ENCODE assay signal across 8 cellular contexts in the genomic region with DNA sequence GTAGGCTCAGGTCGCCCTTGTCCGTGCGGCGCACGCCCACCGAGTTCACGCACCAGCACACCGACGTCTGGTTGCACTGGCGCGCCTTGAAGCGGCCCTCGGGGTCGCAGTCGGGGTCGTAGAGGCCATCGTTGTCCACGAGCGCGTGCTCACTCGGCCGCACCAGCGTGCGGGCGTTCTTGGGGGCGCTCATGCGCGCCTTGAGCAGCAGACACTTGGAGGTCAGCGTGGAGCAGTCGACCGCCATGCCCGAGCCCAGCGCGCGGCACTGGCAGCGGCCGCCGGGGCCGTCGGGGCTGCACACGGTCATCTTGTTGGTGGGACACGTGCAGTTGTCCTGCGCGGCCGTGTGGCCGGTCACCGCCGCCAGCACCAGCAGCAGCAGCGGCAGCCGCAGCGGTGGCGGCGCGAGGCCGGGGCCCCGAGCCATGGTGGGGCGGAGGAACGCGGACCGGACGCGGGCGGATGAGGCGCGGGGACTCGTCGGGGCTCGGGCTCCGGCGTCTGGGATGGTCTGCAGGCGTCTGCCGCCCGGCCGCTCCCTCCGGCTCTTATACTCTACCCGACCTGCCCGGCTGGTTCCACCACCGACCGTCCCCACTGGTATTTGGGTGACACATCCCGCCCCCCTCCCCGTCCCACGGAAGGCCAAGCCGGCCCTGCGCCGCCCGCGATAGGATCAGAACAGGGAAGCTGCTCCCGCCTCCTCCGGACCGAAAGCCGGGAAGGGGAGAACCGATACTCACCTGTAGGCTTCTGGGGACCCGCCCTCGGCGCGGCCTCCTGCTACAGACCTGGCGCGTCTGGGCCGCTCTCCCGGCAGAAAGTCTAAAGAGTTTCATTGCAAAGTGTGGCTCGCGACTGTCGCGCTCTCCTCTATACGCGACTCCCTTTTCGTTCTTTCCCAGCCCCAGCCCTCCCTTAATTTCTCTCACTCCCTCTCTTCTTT. TPM values are rescaled to one million over a fixed set of nuclear protein-coding genes. Genes with fewer than 3 reads are reported as not detected.
DNase-seq lines count a peak whose midpoint lies in the region; ATAC-seq lines count a peak whose summit lies in the region.

A gene with protein sequence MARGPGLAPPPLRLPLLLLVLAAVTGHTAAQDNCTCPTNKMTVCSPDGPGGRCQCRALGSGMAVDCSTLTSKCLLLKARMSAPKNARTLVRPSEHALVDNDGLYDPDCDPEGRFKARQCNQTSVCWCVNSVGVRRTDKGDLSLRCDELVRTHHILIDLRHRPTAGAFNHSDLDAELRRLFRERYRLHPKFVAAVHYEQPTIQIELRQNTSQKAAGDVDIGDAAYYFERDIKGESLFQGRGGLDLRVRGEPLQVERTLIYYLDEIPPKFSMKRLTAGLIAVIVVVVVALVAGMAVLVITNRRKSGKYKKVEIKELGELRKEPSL (minus strand): TSS at position 526 of the 949 bp plus-strand sequence. CDS start 96 bp downstream, at position 430.

- DNase-seq in H7 (peak; percentile 88), adipocyte (ENCODE audit: low read depth) (peak; percentile 34), iPS DF 6.9 (ENCODE audit: low read depth, low spot score) (no peak), skeletal muscle cell (ENCODE audit: low read depth) (no peak), GDM1 (lab: John Stamatoyannopoulos, UW) (no peak), C1 segment of cervical spinal cord (lab: John Stamatoyannopoulos, UW) (no peak)

- H3K27me3 ChIP-seq in H7 (ENCODE audit: control insufficient read depth, insufficient read depth, low read length) (peaks cover 34% of the 10 kb centered on the region), adipocyte (replicated peaks; ENCODE audit: control insufficient read depth, insufficient read depth, low read length) (peaks cover 16% of the 10 kb centered on the region), iPS DF 6.9 (ENCODE audit: control insufficient read depth, insufficient read depth, low read length) (peaks cover 15% of the 10 kb centered on the region; the same call in 1 of the 2 replicates)

- H3K9ac ChIP-seq in adipocyte (ENCODE audit: low read length), result peak within 1 kb of the TSS; percentile 10

- H3K36me3 ChIP-seq in H7 (replicated peaks; ENCODE audit: control insufficient read depth, insufficient read depth, low read length) (no peaks in the 10 kb centered on the region), adipocyte (ENCODE audit: control insufficient read depth, insufficient read depth, low read length, severe bottlenecking) (no peaks in the 10 kb centered on the region), iPS DF 6.9 (ENCODE audit: control insufficient read depth, insufficient read depth, low read length) (no peaks in the 10 kb centered on the region; the same call in 1 of the 2 replicates)

- no peak within 1 kb of the TSS for H3K27ac ChIP-seq in iPS DF 6.9 (ENCODE audit: low read length)

- H3K9me3 ChIP-seq in adipocyte (ENCODE audit: control insufficient read depth, low read length), result no peaks in the 10 kb centered on the region
- H3K9me3 ChIP-seq in iPS DF 6.9 (ENCODE audit: control insufficient read depth, insufficient read depth, low read length), result no peaks in the 10 kb centered on the region

- H3K4me3 ChIP-seq in H7 (ENCODE audit: insufficient read depth, low read depth, low read length), result peak within 1 kb of the TSS; percentile 42
- H3K4me3 ChIP-seq in adipocyte (ENCODE audit: low read length), result peak within 1 kb of the TSS; percentile 68
- H3K4me3 ChIP-seq in iPS DF 6.9 (ENCODE audit: low read length), result peak within 1 kb of the TSS; percentile 40; the same call in 1 of the 2 replicates
- H3K4me3 ChIP-seq in skeletal muscle cell (ENCODE audit: low read depth, low read length), result peak within 1 kb of the TSS; percentile 35

- H3K4me1 ChIP-seq in adipocyte (ENCODE audit: control insufficient read depth, insufficient read depth, low read length) (no peaks in the 10 kb centered on the region), iPS DF 6.9 (ENCODE audit: control insufficient read depth, insufficient read depth, low read length) (peaks cover 2% of the 10 kb centered on the region; the same call in 1 of the 2 replicates)

- no CpG with 5 or more reads among the region's 107 CpGs for WGBS in iPS DF 6.9 (ENCODE audit: insufficient coverage, insufficient read length)

- ATAC-seq in HG03378 (IDR thresholded peaks at IDR 0.05; ENCODE audit: unreplicated experiment), result no peak
- no peak for ATAC-seq in HG03196 (IDR thresholded peaks at IDR 0.05; ENCODE audit: unreplicated experiment)

RNA-seq across cellular contexts. Expression of the gene that starts here (rescaled TPM):
- total RNA-seq in H7 (2014; rRNA removed; shearing (Covaris generic)), result 0.14 and 0.33 TPM in 2 replicates

Comparison
In these comparisons a context has a peak if more than half of its experiments do, and no peak if none do; other contexts are left out.
1. Peak in DNase-seq and H3K4me3 ChIP-seq in H7; RNA of the gene not detected or under 1 TPM.